In the genomic region with DNA sequence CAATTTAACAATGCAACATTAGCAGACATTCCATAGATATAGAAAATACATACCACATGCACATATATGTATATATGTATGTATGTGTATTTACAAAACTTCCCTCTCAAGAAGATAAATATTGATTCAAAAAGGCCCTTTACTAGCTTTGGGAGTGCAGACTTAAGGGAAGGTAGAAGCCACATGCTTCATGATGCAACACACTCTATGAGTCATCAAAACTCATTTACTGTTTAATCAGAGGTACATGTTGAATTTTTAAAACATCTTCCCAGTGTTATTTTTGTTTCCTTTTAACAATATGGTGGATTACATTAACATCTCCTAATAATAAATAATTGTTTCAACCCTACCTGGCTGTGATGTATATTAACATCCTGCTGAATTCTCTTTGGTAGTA, we compare ENCODE assay signal across 17 cellular contexts.
A peak's percentile ranks its signal among the peaks of the same experiment; 100 is the strongest.
DNase-seq lines count a peak whose midpoint lies in the region; FAIRE-seq and TF ChIP-seq lines count a peak whose summit lies in the region.
"Had no signal": no experiment of that assay in that cellular context is flagged by ENCODE, and none has a peak within 500 bp of the region (broad histone marks: within the 10 kb centered on the region; RNA-seq: fewer than 3 reads in every experiment).

No MANE protein-coding gene starts in this region.

- CTCF ChIA-PET in Caco-2 (lab: Charles Lee), result no interaction called here

- H3K4me3 ChIP-seq in astrocyte (ENCODE audit: insufficient read depth, low read depth, low read length), result no peak overlapping the region
- no peak overlapping the region for H3K4me3 ChIP-seq in Caco-2 (ENCODE audit: low read depth, low read length)
- H3K4me3 ChIP-seq: coronary artery, lower lobe of right lung, neural progenitor cell, sigmoid colon had no signal

- no TSS peak for BruUV-seq in Caco-2 (replicated peaks; lab: Mats Ljungman, UMichigan)

- peak; percentile 19 for DNase-seq in Daoy (ENCODE audit: low read depth)
- peak; percentile 24 for DNase-seq in M059J (ENCODE audit: low read depth)
- DNase-seq in astrocyte (ENCODE audit: low read depth), result peak; percentile 21
- peak; percentile 19 for DNase-seq in kidney glomerular epithelial cell (lab: John Stamatoyannopoulos, UW)
- DNase-seq in immature natural killer cell, result no peak
- no peak for DNase-seq in T-helper 2 cell
- DNase-seq in Caco-2, result no peak
- DNase-seq in D721Med (ENCODE audit: insufficient read length, low spot score), result no peak
- DNase-seq: activated CD4-positive, CD25-positive, alpha-beta regulatory T cell; activated CD8-positive, alpha-beta memory T cell treated with anti-CD3 and anti-CD28 coated beads, Interleukin-2, amount 50 U/mL, for 48 hours; activated naive CD8-positive, alpha-beta T cell treated with anti-CD3 and anti-CD28 coated beads, Interleukin-2, amount 10 ng/mL, durations not matched to agents 7 days and 5 days; CD8-positive, alpha-beta memory T cell; lower lobe of right lung; NCI-H1417; sigmoid colon had no signal

- no peaks in the 10 kb centered on the region for H3K36me3 ChIP-seq in astrocyte (ENCODE audit: insufficient read depth, low read length)
- H3K36me3 ChIP-seq in Caco-2 (ENCODE audit: control insufficient read depth, insufficient read depth, low read length), result no peaks in the 10 kb centered on the region
- H3K36me3 ChIP-seq: lower lobe of right lung, neural progenitor cell, sigmoid colon had no signal

- H3K9me3 Mint-ChIP-seq in astrocyte (ENCODE audit: unreplicated experiment), result no peaks in the 10 kb centered on the region
- H3K9me3 Mint-ChIP-seq in immature natural killer cell, result no peaks in the 10 kb centered on the region
- H3K9me3 Mint-ChIP-seq in Caco-2 (ENCODE audit: unreplicated experiment), result peaks cover 10% of the 10 kb centered on the region
- H3K9me3 Mint-ChIP-seq: activated naive CD8-positive, alpha-beta T cell treated with anti-CD3 and anti-CD28 coated beads, Interleukin-2, amount 10 ng/mL, durations not matched to agents 7 days and 5 days; CD8-positive, alpha-beta memory T cell; neural progenitor cell had no signal

- H3K79me2 ChIP-seq in astrocyte (ENCODE audit: insufficient read depth, low read length), result no peaks in the 10 kb centered on the region

- no peaks in the 10 kb centered on the region for H4K20me1 ChIP-seq in astrocyte (ENCODE audit: insufficient read depth, low read length)

- H3K4me1 Mint-ChIP-seq in astrocyte (ENCODE audit: low read depth, unreplicated experiment), result peaks cover 1% of the 10 kb centered on the region
- H3K4me1 Mint-ChIP-seq in immature natural killer cell, result peaks cover 0 to 2% of the 10 kb centered on the region in 2 donors
- H3K4me1 Mint-ChIP-seq in Caco-2 (ENCODE audit: low read depth, unreplicated experiment), result no peaks in the 10 kb centered on the region
- H3K4me1 Mint-ChIP-seq: activated naive CD8-positive, alpha-beta T cell treated with anti-CD3 and anti-CD28 coated beads, Interleukin-2, amount 10 ng/mL, durations not matched to agents 7 days and 5 days; CD8-positive, alpha-beta memory T cell; neural progenitor cell had no signal

- no peaks in the 10 kb centered on the region for H3K36me3 Mint-ChIP-seq in astrocyte (ENCODE audit: low read depth, unreplicated experiment)
- no peaks in the 10 kb centered on the region for H3K36me3 Mint-ChIP-seq in immature natural killer cell
- no peaks in the 10 kb centered on the region for H3K36me3 Mint-ChIP-seq in Caco-2 (ENCODE audit: insufficient read depth, unreplicated experiment)
- H3K36me3 Mint-ChIP-seq: activated naive CD8-positive, alpha-beta T cell treated with anti-CD3 and anti-CD28 coated beads, Interleukin-2, amount 10 ng/mL, durations not matched to agents 7 days and 5 days; CD8-positive, alpha-beta memory T cell; neural progenitor cell had no signal

- POLR2A ChIA-PET in Caco-2 (lab: Charles Lee), result no interaction called here

- no peak overlapping the region for H3K4me2 ChIP-seq in astrocyte (ENCODE audit: low read length)
- H3K4me2 ChIP-seq: neural progenitor cell had no signal

- H3K27me3 ChIP-seq in astrocyte (ENCODE audit: insufficient read depth, low read length), result no peaks in the 10 kb centered on the region
- no peaks in the 10 kb centered on the region for H3K27me3 ChIP-seq in Caco-2 (replicated peaks; ENCODE audit: control insufficient read depth, insufficient read depth, low read length)
- H3K27me3 ChIP-seq: neural progenitor cell, sigmoid colon had no signal

- no peak for FAIRE-seq in astrocyte (lab: Jason Lieb, UNC)
- FAIRE-seq in D721Med (lab: Jason Lieb, UNC), result no peak

- H3K9ac ChIP-seq in astrocyte (ENCODE audit: low read length), result no peak overlapping the region
- H3K9ac ChIP-seq: neural progenitor cell had no signal

- intact Hi-C loops in Caco-2 (cut with micrococcal nuclease; ENCODE audit: unreplicated experiment), result no loop called here

- H3K4me1 ChIP-seq in astrocyte (ENCODE audit: insufficient read depth, low read length) (no peaks in the 10 kb centered on the region), Caco-2 (no peaks in the 10 kb centered on the region)
- H3K4me1 ChIP-seq: lower lobe of right lung, neural progenitor cell, sigmoid colon had no signal

- H3K9me3 ChIP-seq in astrocyte (ENCODE audit: insufficient read depth, low read depth, low read length) (no peaks in the 10 kb centered on the region), Caco-2 (no peaks in the 10 kb centered on the region)
- H3K9me3 ChIP-seq: lower lobe of right lung, sigmoid colon had no signal

- H3K27ac ChIP-seq in astrocyte (ENCODE audit: low read depth, low read length), result no peak overlapping the region
- H3K27ac ChIP-seq: coronary artery, lower lobe of right lung, neural progenitor cell, sigmoid colon had no signal

- H3K27me3 Mint-ChIP-seq in astrocyte (ENCODE audit: low read depth, unreplicated experiment) (no peaks in the 10 kb centered on the region), immature natural killer cell (ENCODE audit: low read depth in 3 of 3) (peaks cover 0 to 8% (median 3%) of the 10 kb centered on the region in 3 donors), Caco-2 (ENCODE audit: insufficient read depth, unreplicated experiment) (peaks cover 4% of the 10 kb centered on the region)

- no peak for TF ChIP-seq CTCF in astrocyte (IDR thresholded peaks at IDR 0.05; ENCODE audit: insufficient read depth, low read depth, low read length)
- TF ChIP-seq CTCF in Caco-2 (IDR thresholded peaks at IDR 0.05; ENCODE audit: insufficient read depth in 1 of 2, low read depth in 1 of 2, low read length in 1 of 2, severe bottlenecking in 1 of 2, unreplicated experiment in 1 of 2), result no peak
- TF ChIP-seq CTCF in D721Med (IDR thresholded peaks at IDR 0.05; ENCODE audit: insufficient read depth, missing control alignments), result no peak

- H2AFZ ChIP-seq in astrocyte (ENCODE audit: low read depth, low read length), result no peak overlapping the region
- H2AFZ ChIP-seq: neural progenitor cell had no signal

- H3K27ac Mint-ChIP-seq in astrocyte (ENCODE audit: unreplicated experiment) (no peak overlapping the region), immature natural killer cell (no peak overlapping the region), Caco-2 (ENCODE audit: unreplicated experiment) (no peak overlapping the region)
- H3K27ac Mint-ChIP-seq: activated naive CD8-positive, alpha-beta T cell treated with anti-CD3 and anti-CD28 coated beads, Interleukin-2, amount 10 ng/mL, durations not matched to agents 7 days and 5 days; CD8-positive, alpha-beta memory T cell; neural progenitor cell had no signal

- no peak overlapping the region for H3K4me3 Mint-ChIP-seq in astrocyte (ENCODE audit: unreplicated experiment)
- no peak overlapping the region for H3K4me3 Mint-ChIP-seq in immature natural killer cell
- no peak overlapping the region for H3K4me3 Mint-ChIP-seq in Caco-2 (ENCODE audit: unreplicated experiment)
- H3K4me3 Mint-ChIP-seq: activated naive CD8-positive, alpha-beta T cell treated with anti-CD3 and anti-CD28 coated beads, Interleukin-2, amount 10 ng/mL, durations not matched to agents 7 days and 5 days; CD8-positive, alpha-beta memory T cell; neural progenitor cell had no signal

Comparison
In these comparisons a context has a peak if more than half of its experiments do, and no peak if none do; other contexts are left out.
1. DNase-seq: peak in Daoy (single experiment), M059J (single experiment), astrocyte (single experiment) and kidney glomerular epithelial cell (single experiment); none in immature natural killer cell (0 of 3), T-helper 2 cell (0 of 5), Caco-2 (0 of 2) and D721Med (single experiment).